Comparison of ENCODE assay signal across 1 cellular context in the genomic region with DNA sequence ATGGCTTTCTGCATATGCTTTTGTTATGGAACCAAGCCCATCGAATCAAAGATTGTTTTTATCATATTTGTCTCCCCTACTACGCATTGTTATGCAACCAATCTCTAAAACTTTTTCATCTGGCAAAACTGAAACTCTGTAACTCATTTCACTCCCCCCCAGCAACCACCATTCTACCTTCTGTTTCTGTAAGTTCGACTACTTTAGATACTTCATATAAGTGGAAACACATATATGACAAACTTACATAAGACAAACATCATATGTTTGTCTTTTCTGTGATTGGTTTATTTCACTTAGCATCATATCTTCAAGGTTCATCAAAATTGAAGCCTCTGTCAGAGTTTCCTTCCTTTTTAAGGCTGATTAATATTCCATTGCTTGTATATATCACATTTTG.
TF ChIP-seq lines count a peak whose summit lies in the region.

No MANE protein-coding gene starts in this region.

TF ChIP-seq in GM12878, 131 proteins besides CTCF, POLR2A, EP300 and RAD21:
- TF ChIP-seq HDAC2 (IDR thresholded peaks at IDR 0.05): no peak
- TF ChIP-seq MLLT1 (IDR thresholded peaks at IDR 0.05): no peak
- no peak for TF ChIP-seq PAX5 (IDR thresholded peaks at IDR 0.05; ENCODE audit: borderline replicate concordance, low read depth, low read length)
- TF ChIP-seq ZNF274 (IDR thresholded peaks at IDR 0.05; ENCODE audit: insufficient read depth, insufficient read length): no peak
- no peak for TF ChIP-seq PAX8 (IDR thresholded peaks at IDR 0.05)
- no peak for TF ChIP-seq ZSCAN29 (IDR thresholded peaks at IDR 0.05)
- no peak for TF ChIP-seq MTA2 (IDR thresholded peaks at IDR 0.05; ENCODE audit: low read depth)
- TF ChIP-seq CEBPB (IDR thresholded peaks at IDR 0.05; ENCODE audit: borderline replicate concordance in 1 of 2, low read depth in 2 of 2, low read length in 2 of 2): no peak
- TF ChIP-seq NKRF (conservative IDR thresholded peaks at IDR 0.05): no peak
- no peak for TF ChIP-seq CHD1 (IDR thresholded peaks at IDR 0.05; ENCODE audit: low read depth, low read length)
